Comparison of ENCODE assay signal across 9 cellular contexts in genomic region chr5:93717162-93717561, GRCh38. TPM values are rescaled to one million over a fixed set of nuclear protein-coding genes. Genes with fewer than 3 reads are reported as not detected.
DNase-seq lines count a peak whose midpoint lies in the region; ATAC-seq and TF ChIP-seq lines count a peak whose summit lies in the region.
"Had no signal": no experiment of that assay in that cellular context is flagged by ENCODE, and none has a peak within 500 bp of the region (broad histone marks: within the 10 kb centered on the region; RNA-seq: fewer than 3 reads in every experiment).

No MANE protein-coding gene starts in this region.

- POLR2A ChIA-PET in HEK293T (lab: Yijun Ruan, JAX): no interaction called here
- POLR2A ChIA-PET in activated CD4-positive, alpha-beta T cell treated with anti-CD3 and anti-CD28 coated beads, Interleukin-2, amount 10 ng/mL, durations not matched to agents 7 days and 5 days (lab: Charles Lee): no interaction called here

- no peaks in the 10 kb centered on the region for H3K9me3 Mint-ChIP-seq in activated CD4-positive, alpha-beta T cell treated with anti-CD3 and anti-CD28 coated beads, Interleukin-2, amount 10 ng/mL, durations not matched to agents 7 days and 5 days

- ATAC-seq in HG03039 (IDR thresholded peaks at IDR 0.05; ENCODE audit: unreplicated experiment) (no peak), GM18502 (IDR thresholded peaks at IDR 0.05; ENCODE audit: poor library complexity, unreplicated experiment) (no peak)
- ATAC-seq: activated CD4-positive, alpha-beta T cell treated with anti-CD3 and anti-CD28 coated beads for 36 hours had no signal

- H3K4me1 Mint-ChIP-seq in activated CD4-positive, alpha-beta T cell treated with anti-CD3 and anti-CD28 coated beads, Interleukin-2, amount 10 ng/mL, durations not matched to agents 7 days and 5 days: peaks cover 10% of the 10 kb centered on the region

- no peak overlapping the region for H3K4me3 Mint-ChIP-seq in activated CD4-positive, alpha-beta T cell treated with anti-CD3 and anti-CD28 coated beads, Interleukin-2, amount 10 ng/mL, durations not matched to agents 7 days and 5 days
- H3K4me3 Mint-ChIP-seq: activated CD4-positive, alpha-beta T cell treated with anti-CD3 and anti-CD28 coated beads for 36 hours had no signal

- no peak overlapping the region for H3K27ac Mint-ChIP-seq in activated CD4-positive, alpha-beta T cell treated with anti-CD3 and anti-CD28 coated beads, Interleukin-2, amount 10 ng/mL, durations not matched to agents 7 days and 5 days
- H3K27ac Mint-ChIP-seq: activated CD4-positive, alpha-beta T cell treated with anti-CD3 and anti-CD28 coated beads for 36 hours had no signal

- no peaks in the 10 kb centered on the region for H3K27me3 Mint-ChIP-seq in activated CD4-positive, alpha-beta T cell treated with anti-CD3 and anti-CD28 coated beads, Interleukin-2, amount 10 ng/mL, durations not matched to agents 7 days and 5 days
- H3K27me3 Mint-ChIP-seq: activated CD4-positive, alpha-beta T cell treated with anti-CD3 and anti-CD28 coated beads for 36 hours had no signal

- DNase-seq in HEK293T (ENCODE audit: extremely low spot score) (no peak), NCI-H345 treated with DMSO at 0.1 percent for 48 hours (lab: John Stamatoyannopoulos, UW; ENCODE audit: unreplicated experiment) (peak; percentile 21), dermis microvascular lymphatic vessel endothelial cell (ENCODE audit: low read depth in 2 of 2) (peak; percentile 55 to 83), myocyte (ENCODE audit: low read depth) (peak; percentile 81)
- DNase-seq in effector CD4-positive, alpha-beta T cell: no peak
- DNase-seq in activated CD4-positive, alpha-beta T cell treated with anti-CD3 and anti-CD28 coated beads, Interleukin-2, amount 10 ng/mL, durations not matched to agents 7 days and 5 days: no peak
- DNase-seq: activated CD4-positive, alpha-beta T cell treated with anti-CD3 and anti-CD28 coated beads for 36 hours had no signal

- CTCF ChIA-PET in HEK293T (lab: Yijun Ruan, JAX): interaction anchor here (0.6 kb wide), 1 partner anchor 45 kb away, joined by 3 read pairs; no protein-coding TSS in a partner anchor
- CTCF ChIA-PET in activated CD4-positive, alpha-beta T cell treated with anti-CD3 and anti-CD28 coated beads, Interleukin-2, amount 10 ng/mL, durations not matched to agents 7 days and 5 days (lab: Charles Lee): no interaction called here

- H3K36me3 Mint-ChIP-seq in activated CD4-positive, alpha-beta T cell treated with anti-CD3 and anti-CD28 coated beads, Interleukin-2, amount 10 ng/mL, durations not matched to agents 7 days and 5 days (ENCODE audit: low read depth): peaks cover 1% of the 10 kb centered on the region

TF ChIP-seq in HEK293T, 16 proteins besides CTCF, POLR2A, EP300 and RAD21:
- peak; percentile 66 for TF ChIP-seq ZNF384 (IDR thresholded peaks at IDR 0.05)
- no peak for TF ChIP-seq SUZ12 (IDR thresholded peaks at IDR 0.05)
- no peak for TF ChIP-seq CTBP1 (IDR thresholded peaks at IDR 0.05; ENCODE audit: borderline replicate concordance)
TF ChIP-seq in HEK293T: peak in this region for 1.

RNA-seq across cellular contexts. Expression of gene POU5F2, which starts 24.2 kb away (rescaled TPM):
- total RNA-seq in dermis microvascular lymphatic vessel endothelial cell: 0.26 and 0.51 TPM in 2 replicates
- total RNA-seq in myocyte: 0.26 and 0.29 TPM in 2 replicates
- polyA plus RNA-seq in myocyte (2012): 0.21 TPM
- total RNA-seq in activated CD4-positive, alpha-beta T cell treated with anti-CD3 and anti-CD28 coated beads, Interleukin-2, amount 10 ng/mL, durations not matched to agents 7 days and 5 days: 1 to 10 TPM in 1 of 2 experiments, under 1 TPM in 1; 0.97 to 1.1 TPM

Comparison
In these comparisons a context has a peak if more than half of its experiments do, and no peak if none do; other contexts are left out.
1. DNase-seq: peak in NCI-H345 treated with DMSO at 0.1 percent for 48 hours (single experiment), dermis microvascular lymphatic vessel endothelial cell (2 of 2) and myocyte (single experiment); none in HEK293T (single experiment), effector CD4-positive, alpha-beta T cell (single experiment) and activated CD4-positive, alpha-beta T cell treated with anti-CD3 and anti-CD28 coated beads, Interleukin-2, amount 10 ng/mL, durations not matched to agents 7 days and 5 days (single experiment).